In the genomic region with DNA sequence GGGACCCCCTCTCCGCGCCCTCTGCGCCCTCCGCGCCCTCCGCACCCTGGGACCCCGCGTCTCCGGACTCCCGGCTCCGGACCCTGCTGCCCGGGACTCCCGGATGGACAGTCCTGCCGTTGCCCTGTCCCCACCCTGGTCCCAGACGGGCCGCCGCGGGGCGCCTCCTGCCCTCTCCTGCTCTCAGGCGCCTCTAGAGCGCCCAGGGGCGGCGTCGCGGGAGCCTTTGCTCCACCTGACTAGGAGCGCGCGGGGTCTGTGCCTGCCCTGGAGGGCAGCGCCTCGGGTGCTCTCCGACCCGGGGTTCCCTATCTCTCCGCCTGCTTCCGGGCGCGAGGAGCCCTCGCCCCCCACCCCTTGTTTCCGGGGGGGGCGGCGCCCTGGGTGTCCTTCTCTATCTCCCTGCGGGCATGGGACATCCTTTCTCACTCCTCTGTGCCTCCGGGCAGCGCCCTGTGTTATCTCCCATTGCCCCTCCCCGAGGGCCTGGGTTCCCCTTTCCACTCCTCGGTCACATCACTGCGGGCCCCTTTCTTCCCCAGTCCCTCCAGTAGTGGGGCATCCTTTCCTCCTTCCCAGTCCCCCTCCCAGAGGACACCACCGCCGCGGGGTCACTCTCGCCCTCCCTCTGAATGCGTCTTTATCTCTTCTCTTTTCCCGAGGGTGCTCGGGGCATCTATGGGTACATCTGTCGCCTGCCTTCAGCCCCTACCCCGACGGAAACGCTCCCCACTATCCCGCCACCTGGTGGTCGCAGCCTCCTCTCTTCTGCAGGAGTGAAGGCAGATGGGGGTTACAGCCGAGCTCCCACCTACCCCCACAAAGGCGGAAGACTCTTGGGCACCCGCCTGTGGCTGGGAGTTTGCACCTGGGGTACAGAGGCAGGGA, we compare ENCODE assay signal across 9 cellular contexts. TPM values are rescaled to one million over a fixed set of nuclear protein-coding genes. Genes with fewer than 3 reads are reported as not detected.
DNase-seq lines count a peak whose midpoint lies in the region; ATAC-seq and TF ChIP-seq lines count a peak whose summit lies in the region.
"Had no signal": no experiment of that assay in that cellular context is flagged by ENCODE, and none has a peak within 500 bp of the region (broad histone marks: within the 10 kb centered on the region; RNA-seq: fewer than 3 reads in every experiment).

No MANE protein-coding gene starts in this region.

- no peaks in the 10 kb centered on the region for H3K27me3 Mint-ChIP-seq in T-helper 17 cell

- H3K27ac ChIP-seq in tibial artery: no peak overlapping the region

- peak overlapping the region; percentile 100 for H3K4me3 Mint-ChIP-seq in T-helper 17 cell

- H3K9me3 ChIP-seq in T-helper 17 cell (ENCODE audit: control insufficient read depth, low read length, poor library complexity, severe bottlenecking): no peaks in the 10 kb centered on the region
- no peaks in the 10 kb centered on the region for H3K9me3 ChIP-seq in mucosa of descending colon
- H3K9me3 ChIP-seq in tibial artery: no peaks in the 10 kb centered on the region

- intact Hi-C loops in mucosa of descending colon (cut with DNase I, micrococcal nuclease) (no loop called here), tibial artery (cut with DNase I; ENCODE audit: low total_unique reads) (no loop called here)

- H3K27me3 ChIP-seq in tibial artery: peaks cover 0 to 22% of the 10 kb centered on the region in 2 donors

- H3K36me3 ChIP-seq in mucosa of descending colon (ENCODE audit: low read depth): no peaks in the 10 kb centered on the region
- no peaks in the 10 kb centered on the region for H3K36me3 ChIP-seq in tibial artery

- H3K27ac Mint-ChIP-seq in T-helper 17 cell: peak overlapping the region; percentile 97

- peaks cover 5% of the 10 kb centered on the region for H3K36me3 Mint-ChIP-seq in T-helper 17 cell (ENCODE audit: low read depth)

- DNase-seq in GM10266 (ENCODE audit: extremely low spot score) (peak; percentile 70), T-helper 17 cell (peak; percentile 33 to 40 (median 33)), mucosa of descending colon (peak in 2 of 3 donors; percentile 54 to 77), tibial artery (no peak), NCI-H82 treated with DMSO at 0.1 percent for 48 hours (lab: John Stamatoyannopoulos, UW; ENCODE audit: unreplicated experiment) (no peak)
- DNase-seq in central memory CD4-positive, alpha-beta T cell: peak; percentile 44

- ATAC-seq in HG02678 (IDR thresholded peaks at IDR 0.05; ENCODE audit: unreplicated experiment): peak; percentile 24
- ATAC-seq in T-helper 17 cell: peak; percentile 42
- ATAC-seq in mucosa of descending colon: peak; percentile 49
- ATAC-seq in HG03378 (IDR thresholded peaks at IDR 0.05; ENCODE audit: unreplicated experiment): no peak

- H3K4me3 ChIP-seq in mucosa of descending colon (peak overlapping the region; percentile 24), tibial artery (peak overlapping the region; percentile 54 to 57)

- H3K4me1 ChIP-seq in mucosa of descending colon (ENCODE audit: low read depth): peaks cover 4% of the 10 kb centered on the region
- H3K4me1 ChIP-seq in tibial artery: peaks cover 0 to 25% (median 8%) of the 10 kb centered on the region in 4 donors

- H3K4me1 Mint-ChIP-seq in T-helper 17 cell: peaks cover 55% of the 10 kb centered on the region

- peak; percentile 62 for TF ChIP-seq CTCF in GM10266 (IDR thresholded peaks at IDR 0.05; ENCODE audit: control insufficient read depth, insufficient read depth, low read depth, missing control alignments)
- no peak for TF ChIP-seq CTCF in mucosa of descending colon (IDR thresholded peaks at IDR 0.05)
- no peak for TF ChIP-seq CTCF in tibial artery (IDR thresholded peaks at IDR 0.05)

RNA-seq across cellular contexts. Expression of a gene that starts 0.9 kb away (rescaled TPM):
- total RNA-seq in T-helper 17 cell (100 to 1,000 TPM; 122 to 137 TPM), mucosa of descending colon (10 to 100 TPM in 1 of 3 donors, 1 to 10 TPM in 2; 7.4 to 29.0 (median 8.2) TPM)
- total RNA-seq: fibroblast of villous mesenchyme had no signal

Comparison
In these comparisons a context has a peak if more than half of its experiments do, and no peak if none do; other contexts are left out.
1. DNase-seq: peak in GM10266 (single experiment), T-helper 17 cell (3 of 3), central memory CD4-positive, alpha-beta T cell (single experiment) and mucosa of descending colon (2 of 3); none in tibial artery (0 of 2) and NCI-H82 treated with DMSO at 0.1 percent for 48 hours (single experiment).
2. RNA of a gene that starts 0.9 kb away (total RNA-seq): 122 to 137 TPM in T-helper 17 cell; 7.4 to 29.0 TPM in mucosa of descending colon; every median in the first group is over 4 times any median in the second.